Comparison of ENCODE assay signal across 1 cellular context in genomic region chr3:110568246-110568645, GRCh38.
TF ChIP-seq lines count a peak whose summit lies in the region.

No MANE protein-coding gene starts in this region.

TF ChIP-seq in GM23338, 12 proteins besides CTCF, POLR2A, EP300 and RAD21 (continued from another document):
- no peak for TF ChIP-seq ZNF462 (CRISPR knock-in tag; IDR thresholded peaks at IDR 0.05)
- no peak for TF ChIP-seq JUNB (IDR thresholded peaks at IDR 0.05; ENCODE audit: unreplicated experiment)
- no peak for TF ChIP-seq POLR2AphosphoS5 (IDR thresholded peaks at IDR 0.05; ENCODE audit: low read depth)
- no peak for TF ChIP-seq NANOG (IDR thresholded peaks at IDR 0.05; ENCODE audit: borderline replicate concordance)
- TF ChIP-seq ZNF114 (CRISPR knock-in tag; IDR thresholded peaks at IDR 0.05): no peak
- no peak for TF ChIP-seq ETS1 (IDR thresholded peaks at IDR 0.05)
- no peak for TF ChIP-seq STAT1 (IDR thresholded peaks at IDR 0.05; ENCODE audit: unreplicated experiment)
